2 cellular contexts compared by ENCODE assay signal in the genomic region with DNA sequence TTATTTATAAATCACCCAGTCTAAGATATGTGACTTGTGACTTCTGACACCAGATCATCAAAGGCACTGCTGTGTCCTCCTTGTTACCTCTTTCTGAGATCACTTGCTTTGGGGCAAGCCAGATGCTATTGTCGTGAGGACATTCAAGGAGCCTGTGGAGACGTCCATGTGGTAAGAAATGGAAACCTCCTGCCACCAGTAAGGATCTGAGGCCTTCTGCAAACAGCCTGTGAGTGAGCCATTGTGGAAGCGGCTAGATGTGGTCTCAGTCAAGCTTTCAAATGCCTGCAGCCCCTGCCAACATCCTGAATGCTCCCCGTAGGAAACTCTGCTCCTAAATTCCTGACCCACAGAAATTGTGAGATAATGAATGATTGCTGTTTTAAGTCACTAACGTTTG.
A peak's percentile ranks its signal among the peaks of the same experiment; 100 is the strongest.
TF ChIP-seq lines count a peak whose summit lies in the region.

No MANE protein-coding gene starts in this region.

TF ChIP-seq in GM23338, 12 proteins besides CTCF, POLR2A, EP300 and RAD21:
- TF ChIP-seq ZNF331 (CRISPR knock-in tag; IDR thresholded peaks at IDR 0.05; ENCODE audit: low read depth) (no peak), NANOG (IDR thresholded peaks at IDR 0.05; ENCODE audit: borderline replicate concordance) (no peak), EZH2 (IDR thresholded peaks at IDR 0.05; ENCODE audit: low read depth, unreplicated experiment) (no peak), EZH2phosphoT487 (IDR thresholded peaks at IDR 0.05; ENCODE audit: unreplicated experiment) (no peak), CREB1 (CRISPR knock-in tag; IDR thresholded peaks at IDR 0.05; ENCODE audit: low read depth) (no peak)
- TF ChIP-seq, protein P1, sequence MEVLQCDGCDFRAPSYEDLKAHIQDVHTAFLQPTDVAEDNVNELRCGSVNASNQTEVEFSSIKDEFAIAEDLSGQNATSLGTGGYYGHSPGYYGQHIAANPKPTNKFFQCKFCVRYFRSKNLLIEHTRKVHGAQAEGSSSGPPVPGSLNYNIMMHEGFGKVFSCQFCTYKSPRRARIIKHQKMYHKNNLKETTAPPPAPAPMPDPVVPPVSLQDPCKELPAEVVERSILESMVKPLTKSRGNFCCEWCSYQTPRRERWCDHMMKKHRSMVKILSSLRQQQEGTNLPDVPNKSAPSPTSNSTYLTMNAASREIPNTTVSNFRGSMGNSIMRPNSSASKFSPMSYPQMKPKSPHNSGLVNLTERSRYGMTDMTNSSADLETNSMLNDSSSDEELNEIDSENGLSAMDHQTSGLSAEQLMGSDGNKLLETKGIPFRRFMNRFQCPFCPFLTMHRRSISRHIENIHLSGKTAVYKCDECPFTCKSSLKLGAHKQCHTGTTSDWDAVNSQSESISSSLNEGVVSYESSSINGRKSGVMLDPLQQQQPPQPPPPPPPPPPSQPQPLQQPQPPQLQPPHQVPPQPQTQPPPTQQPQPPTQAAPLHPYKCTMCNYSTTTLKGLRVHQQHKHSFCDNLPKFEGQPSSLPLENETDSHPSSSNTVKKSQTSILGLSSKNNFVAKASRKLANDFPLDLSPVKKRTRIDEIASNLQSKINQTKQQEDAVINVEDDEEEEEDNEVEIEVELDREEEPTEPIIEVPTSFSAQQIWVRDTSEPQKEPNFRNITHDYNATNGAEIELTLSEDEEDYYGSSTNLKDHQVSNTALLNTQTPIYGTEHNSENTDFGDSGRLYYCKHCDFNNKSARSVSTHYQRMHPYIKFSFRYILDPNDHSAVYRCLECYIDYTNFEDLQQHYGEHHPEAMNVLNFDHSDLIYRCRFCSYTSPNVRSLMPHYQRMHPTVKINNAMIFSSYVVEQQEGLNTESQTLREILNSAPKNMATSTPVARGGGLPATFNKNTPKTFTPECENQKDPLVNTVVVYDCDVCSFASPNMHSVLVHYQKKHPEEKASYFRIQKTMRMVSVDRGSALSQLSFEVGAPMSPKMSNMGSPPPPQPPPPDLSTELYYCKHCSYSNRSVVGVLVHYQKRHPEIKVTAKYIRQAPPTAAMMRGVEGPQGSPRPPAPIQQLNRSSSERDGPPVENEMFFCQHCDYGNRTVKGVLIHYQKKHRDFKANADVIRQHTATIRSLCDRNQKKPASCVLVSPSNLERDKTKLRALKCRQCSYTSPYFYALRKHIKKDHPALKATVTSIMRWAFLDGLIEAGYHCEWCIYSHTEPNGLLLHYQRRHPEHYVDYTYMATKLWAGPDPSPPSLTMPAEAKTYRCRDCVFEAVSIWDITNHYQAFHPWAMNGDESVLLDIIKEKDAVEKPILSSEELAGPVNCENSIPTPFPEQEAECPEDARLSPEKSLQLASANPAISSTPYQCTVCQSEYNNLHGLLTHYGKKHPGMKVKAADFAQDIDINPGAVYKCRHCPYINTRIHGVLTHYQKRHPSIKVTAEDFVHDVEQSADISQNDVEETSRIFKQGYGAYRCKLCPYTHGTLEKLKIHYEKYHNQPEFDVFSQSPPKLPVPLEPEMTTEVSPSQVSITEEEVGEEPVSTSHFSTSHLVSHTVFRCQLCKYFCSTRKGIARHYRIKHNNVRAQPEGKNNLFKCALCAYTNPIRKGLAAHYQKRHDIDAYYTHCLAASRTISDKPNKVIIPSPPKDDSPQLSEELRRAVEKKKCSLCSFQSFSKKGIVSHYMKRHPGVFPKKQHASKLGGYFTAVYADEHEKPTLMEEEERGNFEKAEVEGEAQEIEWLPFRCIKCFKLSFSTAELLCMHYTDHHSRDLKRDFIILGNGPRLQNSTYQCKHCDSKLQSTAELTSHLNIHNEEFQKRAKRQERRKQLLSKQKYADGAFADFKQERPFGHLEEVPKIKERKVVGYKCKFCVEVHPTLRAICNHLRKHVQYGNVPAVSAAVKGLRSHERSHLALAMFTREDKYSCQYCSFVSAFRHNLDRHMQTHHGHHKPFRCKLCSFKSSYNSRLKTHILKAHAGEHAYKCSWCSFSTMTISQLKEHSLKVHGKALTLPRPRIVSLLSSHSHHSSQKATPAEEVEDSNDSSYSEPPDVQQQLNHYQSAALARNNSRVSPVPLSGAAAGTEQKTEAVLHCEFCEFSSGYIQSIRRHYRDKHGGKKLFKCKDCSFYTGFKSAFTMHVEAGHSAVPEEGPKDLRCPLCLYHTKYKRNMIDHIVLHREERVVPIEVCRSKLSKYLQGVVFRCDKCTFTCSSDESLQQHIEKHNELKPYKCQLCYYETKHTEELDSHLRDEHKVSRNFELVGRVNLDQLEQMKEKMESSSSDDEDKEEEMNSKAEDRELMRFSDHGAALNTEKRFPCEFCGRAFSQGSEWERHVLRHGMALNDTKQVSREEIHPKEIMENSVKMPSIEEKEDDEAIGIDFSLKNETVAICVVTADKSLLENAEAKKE (CRISPR knock-in tag; IDR thresholded peaks at IDR 0.05) = peak; percentile 78
- TF ChIP-seq, protein P2, sequence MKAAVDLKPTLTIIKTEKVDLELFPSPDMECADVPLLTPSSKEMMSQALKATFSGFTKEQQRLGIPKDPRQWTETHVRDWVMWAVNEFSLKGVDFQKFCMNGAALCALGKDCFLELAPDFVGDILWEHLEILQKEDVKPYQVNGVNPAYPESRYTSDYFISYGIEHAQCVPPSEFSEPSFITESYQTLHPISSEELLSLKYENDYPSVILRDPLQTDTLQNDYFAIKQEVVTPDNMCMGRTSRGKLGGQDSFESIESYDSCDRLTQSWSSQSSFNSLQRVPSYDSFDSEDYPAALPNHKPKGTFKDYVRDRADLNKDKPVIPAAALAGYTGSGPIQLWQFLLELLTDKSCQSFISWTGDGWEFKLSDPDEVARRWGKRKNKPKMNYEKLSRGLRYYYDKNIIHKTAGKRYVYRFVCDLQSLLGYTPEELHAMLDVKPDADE (IDR thresholded peaks at IDR 0.05) = no peak

TF ChIP-seq in H1, 55 proteins besides CTCF, POLR2A, EP300 and RAD21:
- no peak for TF ChIP-seq KDM4A (IDR thresholded peaks at IDR 0.05; ENCODE audit: low read depth, low read length, severe bottlenecking)
- no peak for TF ChIP-seq PHF8 (conservative IDR thresholded peaks at IDR 0.05; ENCODE audit: low read depth, low read length)
- TF ChIP-seq, protein P3, sequence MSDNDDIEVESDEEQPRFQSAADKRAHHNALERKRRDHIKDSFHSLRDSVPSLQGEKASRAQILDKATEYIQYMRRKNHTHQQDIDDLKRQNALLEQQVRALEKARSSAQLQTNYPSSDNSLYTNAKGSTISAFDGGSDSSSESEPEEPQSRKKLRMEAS (IDR thresholded peaks at IDR 0.05) = no peak
- TF ChIP-seq, protein P4, sequence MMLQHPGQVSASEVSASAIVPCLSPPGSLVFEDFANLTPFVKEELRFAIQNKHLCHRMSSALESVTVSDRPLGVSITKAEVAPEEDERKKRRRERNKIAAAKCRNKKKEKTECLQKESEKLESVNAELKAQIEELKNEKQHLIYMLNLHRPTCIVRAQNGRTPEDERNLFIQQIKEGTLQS (IDR thresholded peaks at IDR 0.05; ENCODE audit: insufficient read depth, low read depth, low read length) = no peak
- no peak for TF ChIP-seq BRCA1 (IDR thresholded peaks at IDR 0.05; ENCODE audit: low read depth, low read length)
- no peak for TF ChIP-seq CHD1 (IDR thresholded peaks at IDR 0.05; ENCODE audit: low read depth, low read length)
- TF ChIP-seq BCL11A (IDR thresholded peaks at IDR 0.05; ENCODE audit: low read depth in 2 of 2, low read length in 2 of 2) = no peak
- TF ChIP-seq POU5F1 (IDR thresholded peaks at IDR 0.05; ENCODE audit: low read depth, low read length) = no peak
- no peak for TF ChIP-seq BACH1 (IDR thresholded peaks at IDR 0.05; ENCODE audit: low read length)
- no peak for TF ChIP-seq CEBPB (IDR thresholded peaks at IDR 0.05; ENCODE audit: low read depth, low read length)
- TF ChIP-seq SRF (IDR thresholded peaks at IDR 0.05; ENCODE audit: low read depth, low read length) = no peak
- no peak for TF ChIP-seq KDM5A (IDR thresholded peaks at IDR 0.05; ENCODE audit: low read length)
- TF ChIP-seq, protein P5, sequence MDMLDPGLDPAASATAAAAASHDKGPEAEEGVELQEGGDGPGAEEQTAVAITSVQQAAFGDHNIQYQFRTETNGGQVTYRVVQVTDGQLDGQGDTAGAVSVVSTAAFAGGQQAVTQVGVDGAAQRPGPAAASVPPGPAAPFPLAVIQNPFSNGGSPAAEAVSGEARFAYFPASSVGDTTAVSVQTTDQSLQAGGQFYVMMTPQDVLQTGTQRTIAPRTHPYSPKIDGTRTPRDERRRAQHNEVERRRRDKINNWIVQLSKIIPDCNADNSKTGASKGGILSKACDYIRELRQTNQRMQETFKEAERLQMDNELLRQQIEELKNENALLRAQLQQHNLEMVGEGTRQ (IDR thresholded peaks at IDR 0.05; ENCODE audit: low read length) = no peak
- no peak for TF ChIP-seq SP1 (IDR thresholded peaks at IDR 0.05; ENCODE audit: low read depth, low read length)
TF ChIP-seq in H1: peak in this region for 0.
